ENCODE assay signal across 26 cellular contexts in genomic region chr11:126232683-126233082, GRCh38.
"Had no signal": no experiment of that assay in that cellular context is flagged by ENCODE, and none has a peak within 500 bp of the region (broad histone marks: within the 10 kb centered on the region; RNA-seq: fewer than 3 reads in every experiment).

No MANE protein-coding gene starts in this region.

- ATAC-seq: left cardiac atrium; left lobe of liver; left ventricle myocardium superior; natural killer cell; right lobe of liver; stimulated activated memory B cell treated with anti-CD40 and anti-IgM and Interleukin-4, amounts not matched to agents 10 μg/mL and 1 μg/mL and 100 μg/mL, for 72 hours; stimulated activated naive CD8-positive, alpha-beta T cell treated with anti-CD3 and anti-CD28 coated beads, Interleukin-15, amount 100 ng/mL, for 72 hours had no signal

- DNase-seq: islet precursor cell; kidney glomerular epithelial cell; left cardiac atrium; left ventricle myocardium superior; lower lobe of right lung; naive B cell; natural killer cell; nephron progenitor cell; occipital lobe; right lobe of liver; stimulated activated CD4-positive, alpha-beta T cell treated with anti-CD3 and anti-CD28 coated beads, Interleukin-1b, Interleukin-23, amount 100 ng/mL, for 48 hours; stimulated activated CD4-positive, alpha-beta T cell treated with anti-CD3 and anti-CD28 coated beads, Interleukin-2, amount 100 ng/mL, for 48 hours; stimulated activated CD4-positive, alpha-beta T cell treated with anti-CD3 and anti-CD28 coated beads, Interleukin-4, amount 100 ng/mL, for 4 hours; stimulated activated CD8-positive, alpha-beta memory T cell treated with anti-CD3 and anti-CD28 coated beads, Interleukin-4, amount 100 ng/mL, for 48 hours; stimulated activated naive CD4-positive, alpha-beta T cell treated with Interleukin-2 at 50 U/mL for 16 hours; stimulated activated naive CD8-positive, alpha-beta T cell treated with anti-CD3 and anti-CD28 coated beads, Interleukin-15, amount 100 ng/mL, for 72 hours; substantia nigra; upper lobe of left lung had no signal

- H3K9ac ChIP-seq: neural progenitor cell had no signal

- H3K4me1 ChIP-seq: neural progenitor cell, vagina had no signal

- H3K36me3 ChIP-seq: neural progenitor cell had no signal

- H3K27me3 ChIP-seq: neural progenitor cell, neutrophil, right atrium auricular region, right lobe of liver, tibial nerve, upper lobe of left lung, vagina had no signal

- H3K9me3 ChIP-seq: lower lobe of right lung, neutrophil, right atrium auricular region, right lobe of liver, tibial nerve, upper lobe of left lung, vagina had no signal

- H3K27ac ChIP-seq: lower lobe of right lung, neural progenitor cell, neutrophil, right atrium auricular region, right lobe of liver, vagina had no signal

- H3K4me3 ChIP-seq: lower lobe of right lung, neural progenitor cell, right atrium auricular region, right lobe of liver, smooth muscle cell, tibial nerve, upper lobe of left lung, vagina had no signal
